ENCODE assay signal across 9 cellular contexts in the genomic region with DNA sequence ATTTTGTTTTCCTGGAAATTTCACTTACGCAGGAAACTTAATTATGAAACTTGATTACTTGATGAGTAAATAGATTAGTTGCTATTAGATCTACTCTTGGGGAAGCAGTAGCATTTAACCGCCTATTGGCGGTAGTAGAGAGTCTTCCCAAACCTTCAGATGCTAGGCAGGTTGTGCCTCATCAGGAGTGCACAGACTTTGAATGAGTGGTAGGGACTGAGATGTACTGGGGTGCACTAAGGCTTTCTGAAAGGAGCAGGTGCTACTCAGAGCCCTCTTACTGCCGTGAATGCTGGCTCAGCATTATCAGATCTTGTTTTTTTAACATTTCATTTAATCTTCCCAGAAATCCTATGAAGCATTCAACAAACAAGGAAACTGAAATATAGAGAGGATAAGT. TPM values are rescaled to one million over a fixed set of nuclear protein-coding genes. Genes with fewer than 3 reads are reported as not detected.
DNase-seq lines count a peak whose midpoint lies in the region; ATAC-seq and TF ChIP-seq lines count a peak whose summit lies in the region.
"Had no signal": no experiment of that assay in that cellular context is flagged by ENCODE, and none has a peak within 500 bp of the region (broad histone marks: within the 10 kb centered on the region; RNA-seq: fewer than 3 reads in every experiment).

No MANE protein-coding gene starts in this region.

- DNase-seq in CD8-positive, alpha-beta memory T cell: peak in 3 of 5 donors; percentile 24 to 52 (median 26)
- DNase-seq in PC-3 (peak; percentile 65), epithelial cell of esophagus (ENCODE audit: low read depth) (peak; percentile 52), retinal pigment epithelial cell (ENCODE audit: low read depth) (no peak)
- no peak for DNase-seq in activated CD8-positive, alpha-beta memory T cell treated with anti-CD3 and anti-CD28 coated beads for 24 hours

- H3K4me3 Mint-ChIP-seq in CD8-positive, alpha-beta memory T cell: no peak overlapping the region

- no peaks in the 10 kb centered on the region for H3K27me3 Mint-ChIP-seq in CD8-positive, alpha-beta memory T cell

- no peak overlapping the region for H3K4me2 ChIP-seq in PC-3 (ENCODE audit: low read length)

- H3K36me3 ChIP-seq in CD8-positive, alpha-beta memory T cell (ENCODE audit: insufficient read depth, low read length): peaks cover 15% of the 10 kb centered on the region
- H3K36me3 ChIP-seq in PC-3 (ENCODE audit: low read depth, low read length): peaks cover 55% of the 10 kb centered on the region

- peaks cover 0 to 65% (median 8%) of the 10 kb centered on the region in 3 donors for H3K36me3 Mint-ChIP-seq in CD8-positive, alpha-beta memory T cell

- H3K9me2 ChIP-seq in PC-3 (replicated peaks; ENCODE audit: low read length): no peaks in the 10 kb centered on the region

- POLR2A ChIA-PET in CD8-positive, alpha-beta memory T cell (lab: Charles Lee): no interaction called here
- POLR2A ChIA-PET in PC-3 (lab: Charles Lee; ENCODE audit: unreplicated experiment): no interaction called here

- H3K27me3 ChIP-seq in CD8-positive, alpha-beta memory T cell (ENCODE audit: insufficient read depth, low read length, poor library complexity, severe bottlenecking): no peaks in the 10 kb centered on the region
- no peaks in the 10 kb centered on the region for H3K27me3 ChIP-seq in PC-3 (ENCODE audit: low read length)

- H3K9me3 ChIP-seq in CD8-positive, alpha-beta memory T cell (ENCODE audit: low read length): no peaks in the 10 kb centered on the region
- H3K9me3 ChIP-seq in PC-3 (ENCODE audit: low read length): no peaks in the 10 kb centered on the region

- H3K27ac ChIP-seq in CD8-positive, alpha-beta memory T cell (ENCODE audit: low read depth, low read length): no peak overlapping the region
- no peak overlapping the region for H3K27ac ChIP-seq in PC-3 (ENCODE audit: low read length)

- H3K79me2 ChIP-seq in PC-3 (ENCODE audit: low read length): peaks cover 25% of the 10 kb centered on the region

- peaks cover 4% of the 10 kb centered on the region for H3F3A ChIP-seq in PC-3 (ENCODE audit: low read length, unreplicated experiment)

- H3K4me1 ChIP-seq in CD8-positive, alpha-beta memory T cell (ENCODE audit: insufficient read depth, low read length): no peaks in the 10 kb centered on the region
- H3K4me1 ChIP-seq in PC-3 (ENCODE audit: insufficient read depth, low read length): no peaks in the 10 kb centered on the region

- no peaks in the 10 kb centered on the region for H3K9me3 Mint-ChIP-seq in CD8-positive, alpha-beta memory T cell

- peak; percentile 90 for TF ChIP-seq CTCF in PC-3 (conservative IDR thresholded peaks at IDR 0.05; ENCODE audit: low read depth, low read length)
- peak; percentile 80 for TF ChIP-seq CTCF in epithelial cell of esophagus (IDR thresholded peaks at IDR 0.05; ENCODE audit: insufficient read depth, low read depth, low read length, missing control alignments)
- peak; percentile 73 for TF ChIP-seq CTCF in retinal pigment epithelial cell (conservative IDR thresholded peaks at IDR 0.05; ENCODE audit: low read depth, low read length)

- H3K9ac ChIP-seq in PC-3 (ENCODE audit: low read length): no peak overlapping the region

- peak; percentile 51 for ATAC-seq in GM19328 (IDR thresholded peaks at IDR 0.05; ENCODE audit: unreplicated experiment)
- peak; percentile 74 for ATAC-seq in PC-3
- ATAC-seq in HG03521 (IDR thresholded peaks at IDR 0.05; ENCODE audit: unreplicated experiment): no peak
- no peak for ATAC-seq in HG03135 (IDR thresholded peaks at IDR 0.05; ENCODE audit: unreplicated experiment)

- CTCF ChIA-PET in CD8-positive, alpha-beta memory T cell (lab: Charles Lee): interaction anchor here (1.2 to 4.8 kb wide), 2 partner anchors 15 to 41 kb away, joined by 4 to 16 read pairs; a partner anchor contains a TSS
- CTCF ChIA-PET in PC-3 (lab: Charles Lee): no interaction called here

- no peak overlapping the region for H3K4me3 ChIP-seq in CD8-positive, alpha-beta memory T cell (ENCODE audit: low read length)
- no peak overlapping the region for H3K4me3 ChIP-seq in PC-3 (ENCODE audit: low read length)
- no peak overlapping the region for H3K4me3 ChIP-seq in epithelial cell of esophagus (ENCODE audit: low read length)
- no peak overlapping the region for H3K4me3 ChIP-seq in retinal pigment epithelial cell (ENCODE audit: low read length)
- H3K4me3 ChIP-seq: SK-N-MC had no signal

- peaks cover 19% of the 10 kb centered on the region for H4K20me1 ChIP-seq in PC-3 (ENCODE audit: low read length)

- intact Hi-C loops in PC-3 (cut with micrococcal nuclease): no loop called here

- H2AFZ ChIP-seq in PC-3 (ENCODE audit: low read length): no peak overlapping the region

- H3K27ac Mint-ChIP-seq in CD8-positive, alpha-beta memory T cell: peak overlapping the region in 4 of 8 donors; percentile 61 to 75 (median 70)

- peaks cover 0 to 8% (median 5%) of the 10 kb centered on the region in 3 donors for H3K4me1 Mint-ChIP-seq in CD8-positive, alpha-beta memory T cell

- no TSS peak for BruUV-seq in PC-3 (replicated peaks; lab: Mats Ljungman, UMichigan)

RNA-seq across cellular contexts. Expression of a gene that starts 7.7 kb away (rescaled TPM):
- 10 to 100 TPM; 28.6 to 30.6 TPM for total RNA-seq in CD8-positive, alpha-beta memory T cell
- polyA plus RNA-seq in CD8-positive, alpha-beta memory T cell: 29.8 TPM
- total RNA-seq in PC-3 (2014; rRNA removed): 33.8 and 43.2 TPM in 2 replicates

RNA-seq across cellular contexts. Expression of a gene that starts 7.8 kb away (rescaled TPM):
- total RNA-seq in CD8-positive, alpha-beta memory T cell: 10 to 100 TPM; 87.0 to 88.1 TPM
- polyA plus RNA-seq in CD8-positive, alpha-beta memory T cell: 51.6 TPM
- total RNA-seq in PC-3 (2014; rRNA removed): 24.0 and 34.5 TPM in 2 replicates

RNA-seq across cellular contexts. Expression of a gene that starts 15.6 kb away (rescaled TPM):
- total RNA-seq in CD8-positive, alpha-beta memory T cell: 100 to 1,000 TPM; 269 to 272 TPM
- polyA plus RNA-seq in CD8-positive, alpha-beta memory T cell: 214 TPM
- total RNA-seq in PC-3 (2014; rRNA removed): 319 and 382 TPM in 2 replicates

RNA-seq across cellular contexts. Expression of a gene that starts 16.1 kb away (rescaled TPM):
- total RNA-seq in CD8-positive, alpha-beta memory T cell: 100 to 1,000 TPM; 475 TPM
- 785 TPM for polyA plus RNA-seq in CD8-positive, alpha-beta memory T cell
- 1,664 and 2,042 TPM in 2 replicates for total RNA-seq in PC-3 (2014; rRNA removed)

RNA-seq across cellular contexts. Expression of a gene that starts 41.9 kb away (rescaled TPM):
- total RNA-seq in CD8-positive, alpha-beta memory T cell: 100 to 1,000 TPM; 288 to 296 TPM
- polyA plus RNA-seq in CD8-positive, alpha-beta memory T cell: 304 TPM
- 283 and 396 TPM in 2 replicates for total RNA-seq in PC-3 (2014; rRNA removed)

Comparison
In these comparisons a context has a peak if more than half of its experiments do, and no peak if none do; other contexts are left out.
1. DNase-seq: peak in CD8-positive, alpha-beta memory T cell (3 of 5), PC-3 (single experiment) and epithelial cell of esophagus (single experiment); none in retinal pigment epithelial cell (single experiment) and activated CD8-positive, alpha-beta memory T cell treated with anti-CD3 and anti-CD28 coated beads for 24 hours (single experiment).
2. ATAC-seq: peak in GM19328 (single experiment) and PC-3 (single experiment); none in HG03521 (single experiment) and HG03135 (single experiment).
3. Peak in every context shown above with its lines, with median percentiles within 50 percentile points of each other: CTCF ChIP-seq.